15 cellular contexts compared by ENCODE assay signal in the genomic region with DNA sequence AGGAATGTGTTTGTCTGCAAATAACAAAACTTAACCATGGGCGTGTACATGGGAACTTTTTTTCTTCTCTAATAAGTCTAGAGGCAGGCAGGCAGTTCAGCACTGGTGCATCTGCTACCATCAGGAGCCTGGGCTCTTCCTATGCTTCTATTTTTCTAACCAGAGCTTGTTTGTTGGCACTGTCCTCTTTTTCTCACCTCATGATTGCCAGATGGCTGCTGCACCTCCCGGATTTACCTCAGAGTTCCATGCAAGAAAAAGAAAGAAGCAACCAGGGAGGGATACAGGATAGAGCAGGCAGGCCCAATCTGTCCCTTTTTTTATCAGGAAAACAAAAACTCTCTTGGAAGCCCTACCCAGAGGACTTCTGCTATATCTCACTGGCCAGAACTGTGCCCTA.
"Had no signal": no experiment of that assay in that cellular context is flagged by ENCODE, and none has a peak within 500 bp of the region (broad histone marks: within the 10 kb centered on the region; RNA-seq: fewer than 3 reads in every experiment).

No MANE protein-coding gene starts in this region.

- DNase-seq: activated CD8-positive, alpha-beta memory T cell treated with anti-CD3 and anti-CD28 coated beads, Interleukin-2, amount 50 U/mL, for 4 hours; activated naive CD4-positive, alpha-beta T cell treated with anti-CD3 and anti-CD28 coated beads, Interleukin-2, amount 10 ng/mL, durations not matched to agents 7 days and 5 days; activated T-cell treated with anti-CD3 and anti-CD28 coated beads, Interleukin-2, amount 50 U/mL, for 48 hours; effector CD8-positive, alpha-beta T cell; foreskin keratinocyte; kidney glomerular epithelial cell; left ventricle myocardium inferior; ovary; stimulated activated CD4-positive, alpha-beta T cell treated with anti-CD3 and anti-CD28 coated beads, Interleukin-2, amount 100 ng/mL, for 48 hours; stimulated activated naive CD4-positive, alpha-beta T cell treated with Interleukin-2 at 50 U/mL for 16 hours; T-helper 9 cell; thyroid gland had no signal

- H3K36me3 ChIP-seq: left ventricle myocardium inferior, neutrophil, ovary, prostate gland, thyroid gland had no signal

- H3K27ac ChIP-seq: foreskin keratinocyte, left ventricle myocardium inferior, neutrophil, ovary, prostate gland, thyroid gland had no signal

- ATAC-seq: foreskin keratinocyte; natural killer cell treated with Interleukin-12 subunit alpha and Interleukin-12 subunit beta and Interleukin-15 and Interleukin-18, amount 100 ng/mL, for 72 hours had no signal

- H3K27me3 ChIP-seq: ovary, thyroid gland had no signal

- H3K4me1 ChIP-seq: foreskin keratinocyte, prostate gland had no signal

- H3K4me3 ChIP-seq: left ventricle myocardium inferior, ovary, prostate gland, thyroid gland had no signal

- H3K9me3 ChIP-seq: left ventricle myocardium inferior, neutrophil, ovary, prostate gland, thyroid gland had no signal
